Comparison of ENCODE assay signal across 12 cellular contexts in genomic region chr9:98942906-98943681, GRCh38. TPM values are rescaled to one million over a fixed set of nuclear protein-coding genes. Genes with fewer than 3 reads are reported as not detected.
DNase-seq lines count a peak whose midpoint lies in the region; ATAC-seq and TF ChIP-seq lines count a peak whose summit lies in the region.
"Had no signal": no experiment of that assay in that cellular context is flagged by ENCODE, and none has a peak within 500 bp of the region (broad histone marks: within the 10 kb centered on the region; RNA-seq: fewer than 3 reads in every experiment).

No MANE protein-coding gene starts in this region.

- H3K9me2 ChIP-seq in PC-9 (ENCODE audit: insufficient read depth) = no peaks in the 10 kb centered on the region

- H3K27ac Mint-ChIP-seq in activated CD4-positive, alpha-beta T cell treated with anti-CD3 and anti-CD28 coated beads, Interleukin-2, amount 10 ng/mL, durations not matched to agents 7 days and 5 days = no peak overlapping the region
- H3K27ac Mint-ChIP-seq in endothelial cell (ENCODE audit: unreplicated experiment) = no peak overlapping the region
- H3K27ac Mint-ChIP-seq in naive thymus-derived CD4-positive, alpha-beta T cell = no peak overlapping the region

- POLR2A ChIA-PET in activated CD4-positive, alpha-beta T cell treated with anti-CD3 and anti-CD28 coated beads, Interleukin-2, amount 10 ng/mL, durations not matched to agents 7 days and 5 days (lab: Charles Lee) = no interaction called here
- POLR2A ChIA-PET in naive thymus-derived CD4-positive, alpha-beta T cell (lab: Charles Lee) = no interaction called here
- POLR2A ChIA-PET in PC-9 (lab: Charles Lee; ENCODE audit: unreplicated experiment) = no interaction called here

- H3K4me3 ChIP-seq in naive thymus-derived CD4-positive, alpha-beta T cell (ENCODE audit: low read length) = no peak overlapping the region
- H3K4me3 ChIP-seq in tibial nerve (peak overlapping the region; percentile 45 to 66 (median 54)), PC-9 (no peak overlapping the region)

- H3K27ac ChIP-seq in naive thymus-derived CD4-positive, alpha-beta T cell (ENCODE audit: low read depth, low read length) = no peak overlapping the region
- peak overlapping the region in 3 of 4 donors; percentile 61 to 87 (median 65) for H3K27ac ChIP-seq in tibial nerve
- H3K27ac ChIP-seq in PC-9 = no peak overlapping the region

- TF ChIP-seq EP300 in tibial nerve (IDR thresholded peaks at IDR 0.05) = no peak

- no peak overlapping the region for H3K4me2 ChIP-seq in PC-9

- CTCF ChIA-PET in activated CD4-positive, alpha-beta T cell treated with anti-CD3 and anti-CD28 coated beads, Interleukin-2, amount 10 ng/mL, durations not matched to agents 7 days and 5 days (lab: Charles Lee) = interaction anchor here (0.8 to 0.9 kb wide), 2 partner anchors 17 to 23 kb away, joined by 3 to 4 read pairs; no protein-coding TSS in a partner anchor
- CTCF ChIA-PET in naive thymus-derived CD4-positive, alpha-beta T cell (lab: Charles Lee) = no interaction called here
- CTCF ChIA-PET in PC-9 (lab: Charles Lee) = no interaction called here

- H3K4me1 Mint-ChIP-seq in activated CD4-positive, alpha-beta T cell treated with anti-CD3 and anti-CD28 coated beads, Interleukin-2, amount 10 ng/mL, durations not matched to agents 7 days and 5 days = peaks cover 21% of the 10 kb centered on the region
- H3K4me1 Mint-ChIP-seq in endothelial cell (ENCODE audit: unreplicated experiment) = peaks cover 44% of the 10 kb centered on the region
- peaks cover 5 to 15% (median 11%) of the 10 kb centered on the region in 7 donors for H3K4me1 Mint-ChIP-seq in naive thymus-derived CD4-positive, alpha-beta T cell

- no peaks in the 10 kb centered on the region for H3F3A ChIP-seq in PC-9 (ENCODE audit: insufficient read depth, low read depth)

- WGBS in tibial nerve, 2 donors = 46 to 52% methylated on average over 14 to 15 of the region's 15 CpGs

- no peak for ATAC-seq in naive thymus-derived CD4-positive, alpha-beta T cell
- ATAC-seq in GM18505 (IDR thresholded peaks at IDR 0.05; ENCODE audit: unreplicated experiment) = no peak

- peaks cover 86% of the 10 kb centered on the region for H3K27me3 Mint-ChIP-seq in activated CD4-positive, alpha-beta T cell treated with anti-CD3 and anti-CD28 coated beads, Interleukin-2, amount 10 ng/mL, durations not matched to agents 7 days and 5 days
- H3K27me3 Mint-ChIP-seq in endothelial cell (ENCODE audit: unreplicated experiment) = peaks cover 4% of the 10 kb centered on the region
- peaks cover 49 to 88% (median 71%) of the 10 kb centered on the region in 5 donors for H3K27me3 Mint-ChIP-seq in naive thymus-derived CD4-positive, alpha-beta T cell

- no peaks in the 10 kb centered on the region for H3K79me2 ChIP-seq in PC-9 (ENCODE audit: low read depth)

- no peaks in the 10 kb centered on the region for H3K4me1 ChIP-seq in naive thymus-derived CD4-positive, alpha-beta T cell (ENCODE audit: control insufficient read depth in 2 of 2, insufficient read depth in 2 of 2, low read length in 2 of 2)
- H3K4me1 ChIP-seq in tibial nerve = peaks cover 0 to 46% (median 8%) of the 10 kb centered on the region in 4 donors
- H3K4me1 ChIP-seq in PC-9 (replicated peaks; ENCODE audit: insufficient read depth) = no peaks in the 10 kb centered on the region

- intact Hi-C loops in naive thymus-derived CD4-positive, alpha-beta T cell (cut with micrococcal nuclease) = no loop called here
- intact Hi-C loops in PC-9 (cut with micrococcal nuclease; ENCODE audit: unreplicated experiment) = no loop called here

- no peaks in the 10 kb centered on the region for H3K36me3 ChIP-seq in naive thymus-derived CD4-positive, alpha-beta T cell (ENCODE audit: control insufficient read depth in 2 of 3, insufficient read depth in 3 of 3, low read length in 3 of 3)
- H3K36me3 ChIP-seq in tibial nerve (no peaks in the 10 kb centered on the region), PC-9 (ENCODE audit: low read depth) (no peaks in the 10 kb centered on the region)

- H2AFZ ChIP-seq in PC-9 = no peak overlapping the region

- no peak for DNase-seq in activated CD4-positive, alpha-beta T cell treated with anti-CD3 and anti-CD28 coated beads, Interleukin-2, amount 10 ng/mL, durations not matched to agents 7 days and 5 days
- no peak for DNase-seq in activated CD4-positive, alpha-beta T cell treated with anti-CD3 and anti-CD28 coated beads, Interleukin-2, amount 50 U/mL, for 4 hours
- DNase-seq in endothelial cell (ENCODE audit: low spot score) (no peak), tibial nerve (ENCODE audit: low spot score in 2 of 2) (no peak), DMS 273 (lab: John Stamatoyannopoulos, UW; ENCODE audit: unreplicated experiment) (no peak), PC-9 (no peak)
- DNase-seq in naive thymus-derived CD4-positive, alpha-beta T cell = no peak
- DNase-seq: ACHN; activated CD4-positive, CD25-positive, alpha-beta regulatory T cell treated with anti-CD3 and anti-CD28 coated beads, Interleukin-2, amount 50 U/mL, for 72 hours; cerebellar nuclear complex; NCI-H1048 had no signal

- no peak for TF ChIP-seq POLR2A in tibial nerve (IDR thresholded peaks at IDR 0.05)
- no peak for TF ChIP-seq POLR2A in GM18505 (IDR thresholded peaks at IDR 0.05; ENCODE audit: borderline replicate concordance, extremely low read depth, insufficient read depth, insufficient read length)

- no peaks in the 10 kb centered on the region for H4K20me1 ChIP-seq in PC-9 (ENCODE audit: insufficient read depth)

- no peaks in the 10 kb centered on the region for H3K9me3 Mint-ChIP-seq in activated CD4-positive, alpha-beta T cell treated with anti-CD3 and anti-CD28 coated beads, Interleukin-2, amount 10 ng/mL, durations not matched to agents 7 days and 5 days
- H3K9me3 Mint-ChIP-seq in endothelial cell (ENCODE audit: unreplicated experiment) = no peaks in the 10 kb centered on the region
- no peaks in the 10 kb centered on the region for H3K9me3 Mint-ChIP-seq in naive thymus-derived CD4-positive, alpha-beta T cell

- peak overlapping the region; percentile 12 for H3K4me3 Mint-ChIP-seq in activated CD4-positive, alpha-beta T cell treated with anti-CD3 and anti-CD28 coated beads, Interleukin-2, amount 10 ng/mL, durations not matched to agents 7 days and 5 days
- H3K4me3 Mint-ChIP-seq in endothelial cell (ENCODE audit: unreplicated experiment) = peak overlapping the region; percentile 84
- peak overlapping the region in 6 of 10 donors; percentile 21 to 72 (median 50) for H3K4me3 Mint-ChIP-seq in naive thymus-derived CD4-positive, alpha-beta T cell

- H3K9me3 ChIP-seq in naive thymus-derived CD4-positive, alpha-beta T cell (ENCODE audit: control insufficient read depth in 2 of 3, low read length in 3 of 3) = no peaks in the 10 kb centered on the region
- H3K9me3 ChIP-seq in tibial nerve (no peaks in the 10 kb centered on the region), PC-9 (ENCODE audit: insufficient read depth, low read depth) (no peaks in the 10 kb centered on the region)

- H3K27me3 ChIP-seq in naive thymus-derived CD4-positive, alpha-beta T cell (ENCODE audit: control insufficient read depth in 2 of 2, insufficient read depth in 2 of 2, low read length in 2 of 2) = peaks cover 7 to 8% of the 10 kb centered on the region in 2 donors
- H3K27me3 ChIP-seq in tibial nerve (peaks cover 0 to 15% of the 10 kb centered on the region in 2 donors), PC-9 (ENCODE audit: insufficient read depth, low read depth) (peaks cover 59% of the 10 kb centered on the region)

- BruUV-seq in PC-9 (replicated peaks; lab: Mats Ljungman, UMichigan) = no TSS peak

- no peaks in the 10 kb centered on the region for H3K36me3 Mint-ChIP-seq in activated CD4-positive, alpha-beta T cell treated with anti-CD3 and anti-CD28 coated beads, Interleukin-2, amount 10 ng/mL, durations not matched to agents 7 days and 5 days (ENCODE audit: low read depth)
- no peaks in the 10 kb centered on the region for H3K36me3 Mint-ChIP-seq in endothelial cell (ENCODE audit: low read depth, unreplicated experiment)
- peaks cover 0 to 1% (median 0%) of the 10 kb centered on the region in 5 donors for H3K36me3 Mint-ChIP-seq in naive thymus-derived CD4-positive, alpha-beta T cell

- TF ChIP-seq CTCF in endothelial cell (IDR thresholded peaks at IDR 0.05; ENCODE audit: unreplicated experiment) = no peak
- no peak for TF ChIP-seq CTCF in tibial nerve (IDR thresholded peaks at IDR 0.05)
- TF ChIP-seq CTCF in PC-9 (conservative IDR thresholded peaks at IDR 0.05) = no peak

RNA-seq across cellular contexts. Expression of gene COL15A1, which starts 0.6 kb away (rescaled TPM):
- total RNA-seq in activated CD4-positive, alpha-beta T cell treated with anti-CD3 and anti-CD28 coated beads, Interleukin-2, amount 10 ng/mL, durations not matched to agents 7 days and 5 days = under 1 TPM; 0.07 to 0.12 TPM
- total RNA-seq in endothelial cell (ENCODE audit: unreplicated experiment) (24.0 TPM), tibial nerve (10 to 100 TPM; 25.8 to 55.3 (median 36.0) TPM), PC-9 (2021) (not detected in 2 replicates)
- under 1 TPM in 2 of 5 experiments, not detected in 3; 0.05 to 0.31 TPM for total RNA-seq in naive thymus-derived CD4-positive, alpha-beta T cell
- polyA plus RNA-seq in naive thymus-derived CD4-positive, alpha-beta T cell = not detected

Comparison
In these comparisons a context has a peak if more than half of its experiments do, and no peak if none do; other contexts are left out.
1. H3K4me3 Mint-ChIP-seq: peak in every context shown above with its lines; median percentile 84 in endothelial cell; 50 in naive thymus-derived CD4-positive, alpha-beta T cell; 12 in activated CD4-positive, alpha-beta T cell treated with anti-CD3 and anti-CD28 coated beads, Interleukin-2, amount 10 ng/mL, durations not matched to agents 7 days and 5 days.
2. H3K27ac ChIP-seq: peak in tibial nerve (3 of 4); none in naive thymus-derived CD4-positive, alpha-beta T cell (single experiment) and PC-9 (single experiment).
3. H3K4me3 ChIP-seq: peak in tibial nerve (4 of 4); none in naive thymus-derived CD4-positive, alpha-beta T cell (single experiment) and PC-9 (single experiment).
4. RNA of gene COL15A1, which starts 0.6 kb away (total RNA-seq): 25.8 to 55.3 TPM in tibial nerve and 24.0 TPM in endothelial cell (single experiment); 0.07 to 0.12 TPM in activated CD4-positive, alpha-beta T cell treated with anti-CD3 and anti-CD28 coated beads, Interleukin-2, amount 10 ng/mL, durations not matched to agents 7 days and 5 days, 0.05 to 0.31 TPM in naive thymus-derived CD4-positive, alpha-beta T cell and not detected in PC-9; every median in the first group is over 10 times any median in the second.